In the genomic region with DNA sequence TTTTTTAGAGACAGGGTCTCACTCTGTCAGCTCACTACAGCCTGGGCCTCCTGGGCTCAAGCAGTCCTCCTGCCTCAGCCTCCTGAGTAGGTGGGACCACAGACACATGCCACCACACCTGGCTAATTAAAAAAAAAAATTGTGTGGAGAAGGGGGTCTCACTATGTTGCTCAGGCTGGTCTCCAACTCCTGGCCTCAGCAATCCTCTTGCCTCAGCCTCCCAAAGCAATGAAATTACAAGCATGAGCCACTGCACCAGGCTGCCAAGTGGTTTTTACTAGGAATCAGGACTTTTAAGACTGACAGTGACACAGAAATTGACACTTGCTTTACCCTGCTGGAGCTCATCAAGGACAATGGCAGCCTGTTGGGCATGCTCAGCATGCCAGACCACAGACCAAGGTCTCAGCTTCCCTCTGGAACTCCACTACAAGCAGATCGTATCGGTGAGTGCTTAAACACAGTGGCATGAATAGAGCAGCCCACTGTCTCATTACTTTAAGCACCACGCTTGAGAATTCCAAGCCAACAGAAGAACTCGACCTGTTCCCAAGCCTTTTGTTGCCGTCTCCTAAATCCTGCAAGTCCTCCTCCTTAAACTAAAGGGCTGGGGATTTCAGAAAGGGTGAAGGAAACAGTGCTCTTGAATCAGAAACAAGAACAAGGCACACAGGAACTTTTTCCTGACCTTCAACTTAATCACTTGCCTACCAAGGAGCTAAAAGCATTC, we compare ENCODE assay signal across 8 cellular contexts. TPM values are rescaled to one million over a fixed set of nuclear protein-coding genes. Genes with fewer than 3 reads are reported as not detected.
DNase-seq lines count a peak whose midpoint lies in the region; ATAC-seq and TF ChIP-seq lines count a peak whose summit lies in the region.

No MANE protein-coding gene starts in this region.

- no peak overlapping the region for H3K27ac ChIP-seq in left ventricle myocardium inferior (replicated peaks)
- peak overlapping the region; percentile 50 for H3K27ac ChIP-seq in RWPE1
- H3K27ac ChIP-seq in iPS DF 6.9 (ENCODE audit: low read length) = peak overlapping the region; percentile 9
- H3K27ac ChIP-seq in upper lobe of right lung = no peak overlapping the region

- CTCF ChIA-PET in RWPE1 (lab: Yijun Ruan, JAX) = interaction anchor here (0.6 to 1.1 kb wide), 9 partner anchors 8 to 642 kb away, joined by 3 to 5 read pairs (median 3); no protein-coding TSS in a partner anchor

- H3K4me3 ChIP-seq in left ventricle myocardium inferior (no peak overlapping the region), iPS DF 6.9 (ENCODE audit: low read length) (no peak overlapping the region), upper lobe of right lung (no peak overlapping the region)

- no peaks in the 10 kb centered on the region for H3K9me3 ChIP-seq in left ventricle myocardium inferior (replicated peaks)
- no peaks in the 10 kb centered on the region for H3K9me3 ChIP-seq in iPS DF 6.9 (ENCODE audit: control insufficient read depth, insufficient read depth, low read length)
- no peaks in the 10 kb centered on the region for H3K9me3 ChIP-seq in upper lobe of right lung

- no peaks in the 10 kb centered on the region for H3K4me1 ChIP-seq in left ventricle myocardium inferior
- no peaks in the 10 kb centered on the region for H3K4me1 ChIP-seq in iPS DF 6.9 (ENCODE audit: control insufficient read depth, insufficient read depth, low read length)
- H3K4me1 ChIP-seq in upper lobe of right lung = no peaks in the 10 kb centered on the region

- TF ChIP-seq CTCF in left ventricle myocardium inferior (IDR thresholded peaks at IDR 0.05; ENCODE audit: borderline replicate concordance) (no peak), RWPE1 (conservative IDR thresholded peaks at IDR 0.05; ENCODE audit: low read depth) (no peak), upper lobe of right lung (IDR thresholded peaks at IDR 0.05) (no peak)

- H3K27me3 ChIP-seq in left ventricle myocardium inferior (ENCODE audit: low read depth) (no peaks in the 10 kb centered on the region), iPS DF 6.9 (ENCODE audit: control insufficient read depth, insufficient read depth, low read length) (no peaks in the 10 kb centered on the region), upper lobe of right lung (no peaks in the 10 kb centered on the region)

- ATAC-seq in left cardiac atrium = peak; percentile 9 to 14
- ATAC-seq in upper lobe of right lung = peak; percentile 38

- H3K36me3 ChIP-seq in left ventricle myocardium inferior (no peaks in the 10 kb centered on the region), iPS DF 6.9 (ENCODE audit: control insufficient read depth, insufficient read depth, low read length) (no peaks in the 10 kb centered on the region), upper lobe of right lung (no peaks in the 10 kb centered on the region)

- WGBS in iPS DF 6.9 (ENCODE audit: insufficient coverage, insufficient read length) = no CpG with 5 or more reads among the region's 5 CpGs

- intact Hi-C loops in left cardiac atrium (cut with DNase I) (loop anchor here in 1 of 2 donors (1.0 kb wide), 1 partner anchor 368 kb away; no protein-coding TSS in a partner anchor), left ventricle myocardium inferior (cut with micrococcal nuclease) (loop anchor here (10.0 kb wide), 1 partner anchor 366 kb away; no protein-coding TSS in a partner anchor), upper lobe of right lung (cut with DNase I) (no loop called here)

- no peak for DNase-seq in left cardiac atrium
- no peak for DNase-seq in left ventricle myocardium inferior
- DNase-seq in RWPE1 (ENCODE audit: low spot score) = no peak
- DNase-seq in iPS DF 6.9 (ENCODE audit: low read depth, low spot score) = peak; percentile 47
- DNase-seq in upper lobe of right lung = no peak
- DNase-seq in SW480 (ENCODE audit: low spot score) = no peak
- no peak for DNase-seq in NCI-H2227 (lab: John Stamatoyannopoulos, UW; ENCODE audit: unreplicated experiment)
- no peak for DNase-seq in foreskin melanocyte

- POLR2A ChIA-PET in RWPE1 (lab: Yijun Ruan, JAX; ENCODE audit: low non-redundant PET) = interaction anchor here (0.7 kb wide), 1 partner anchor 436 kb away, joined by 3 read pairs; no protein-coding TSS in a partner anchor

RNA-seq across cellular contexts. Expression of gene EOMES, which starts 41.4 kb away (rescaled TPM):
- under 1 TPM; 0.39 to 0.74 TPM for total RNA-seq in left cardiac atrium
- total RNA-seq in left ventricle myocardium inferior = 0.14 TPM
- 1.2 TPM for total RNA-seq in upper lobe of right lung

Comparison
In these comparisons a context has a peak if more than half of its experiments do, and no peak if none do; other contexts are left out.
1. H3K27ac ChIP-seq: peak in RWPE1 (single experiment) and iPS DF 6.9 (single experiment); none in left ventricle myocardium inferior (single experiment) and upper lobe of right lung (single experiment).